Comparison of ENCODE assay signal across 18 cellular contexts in genomic region chr4:135917016-135917415, GRCh38.
"Had no signal": no experiment of that assay in that cellular context is flagged by ENCODE, and none has a peak within 500 bp of the region (broad histone marks: within the 10 kb centered on the region; RNA-seq: fewer than 3 reads in every experiment).

No MANE protein-coding gene starts in this region.

- H3K4me3 ChIP-seq: breast epithelium, dorsolateral prefrontal cortex, sigmoid colon, suprapubic skin had no signal

- H3K36me3 Mint-ChIP-seq: T-cell, type B pancreatic cell had no signal

- H3K4me1 ChIP-seq: breast epithelium, sigmoid colon, suprapubic skin had no signal

- H3K9me3 Mint-ChIP-seq: activated naive CD8-positive, alpha-beta T cell treated with anti-CD3 and anti-CD28 coated beads, Interleukin-2, amount 50 U/mL, for 24 hours; activated T-cell treated with anti-CD3 and anti-CD28 coated beads, Interleukin-2, amount 50 U/mL, for 4 hours; nephron progenitor cell; type B pancreatic cell had no signal

- ATAC-seq: activated naive CD8-positive, alpha-beta T cell treated with anti-CD3 and anti-CD28 coated beads, Interleukin-2, amount 50 U/mL, for 24 hours; activated T-cell treated with anti-CD3 and anti-CD28 coated beads, Interleukin-2, amount 50 U/mL, for 4 hours; esophagus mucosa; left ventricle myocardium superior; stimulated activated naive CD8-positive, alpha-beta T cell treated with anti-CD3 and anti-CD28 coated beads, Interleukin-15, Interleukin-2, amounts not matched to agents 100 U/mL and 50 U/mL, for 24 hours; T-cell had no signal

- DNase-seq: activated CD4-positive, alpha-beta T cell treated with anti-CD3 and anti-CD28 coated beads for 1 hour; activated CD4-positive, alpha-beta T cell treated with anti-CD3 and anti-CD28 coated beads, Interleukin-2, amount 50 U/mL, for 48 hours; activated naive CD4-positive, alpha-beta T cell; activated naive CD8-positive, alpha-beta T cell treated with anti-CD3 and anti-CD28 coated beads, Interleukin-2, amount 50 U/mL, for 24 hours; activated T-cell treated with anti-CD3 and anti-CD28 coated beads, Interleukin-2, amount 50 U/mL, for 4 hours; dorsolateral prefrontal cortex; kidney; left ventricle myocardium superior; nephron progenitor cell; sigmoid colon; stimulated activated CD4-positive, alpha-beta T cell treated with anti-CD3 and anti-CD28 coated beads, Interleukin-2, amount 100 ng/mL, for 48 hours; stimulated activated naive CD8-positive, alpha-beta T cell treated with anti-CD3 and anti-CD28 coated beads, Interleukin-15, Interleukin-2, amounts not matched to agents 100 U/mL and 50 U/mL, for 24 hours; T-cell; T1000 had no signal

- H3K36me3 ChIP-seq: breast epithelium, sigmoid colon, suprapubic skin had no signal

- H3K27me3 Mint-ChIP-seq: activated naive CD8-positive, alpha-beta T cell treated with anti-CD3 and anti-CD28 coated beads, Interleukin-2, amount 50 U/mL, for 24 hours; T-cell; type B pancreatic cell had no signal

- H3K9me3 ChIP-seq: breast epithelium, sigmoid colon, suprapubic skin had no signal

- H3K4me3 Mint-ChIP-seq: activated naive CD8-positive, alpha-beta T cell treated with anti-CD3 and anti-CD28 coated beads, Interleukin-2, amount 50 U/mL, for 24 hours; activated T-cell treated with anti-CD3 and anti-CD28 coated beads, Interleukin-2, amount 50 U/mL, for 4 hours; nephron progenitor cell; T-cell; type B pancreatic cell had no signal

- H3K27me3 ChIP-seq: breast epithelium, sigmoid colon, suprapubic skin had no signal

- H3K27ac ChIP-seq: breast epithelium, dorsolateral prefrontal cortex, sigmoid colon, suprapubic skin had no signal

- H3K4me1 Mint-ChIP-seq: activated naive CD8-positive, alpha-beta T cell treated with anti-CD3 and anti-CD28 coated beads, Interleukin-2, amount 50 U/mL, for 24 hours; nephron progenitor cell; T-cell had no signal

- H3K27ac Mint-ChIP-seq: activated naive CD8-positive, alpha-beta T cell treated with anti-CD3 and anti-CD28 coated beads, Interleukin-2, amount 50 U/mL, for 24 hours; nephron progenitor cell; T-cell; type B pancreatic cell had no signal
